Comparison of ENCODE assay signal across 9 cellular contexts in the genomic region with DNA sequence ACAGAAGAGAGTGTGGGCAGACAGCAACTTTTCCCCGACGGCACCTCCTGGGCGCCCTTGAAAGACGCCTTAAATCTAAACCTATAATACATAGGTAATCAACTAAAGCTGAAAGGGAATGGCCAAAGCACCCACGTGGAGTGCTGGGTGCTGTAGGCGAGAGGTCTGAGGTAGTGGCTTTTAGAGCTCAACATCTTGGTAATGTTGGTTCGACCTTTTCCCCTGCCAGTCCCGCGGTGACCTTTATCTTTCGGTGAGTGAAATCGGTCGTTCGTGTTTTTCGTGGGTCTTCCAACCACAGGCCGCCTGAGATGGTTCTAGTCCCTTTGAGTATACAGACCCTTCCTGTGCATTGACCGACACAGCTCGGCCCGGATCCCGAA. TPM values are rescaled to one million over a fixed set of nuclear protein-coding genes. Genes with fewer than 3 reads are reported as not detected.
DNase-seq lines count a peak whose midpoint lies in the region; ATAC-seq, FAIRE-seq and TF ChIP-seq lines count a peak whose summit lies in the region.
"Had no signal": no experiment of that assay in that cellular context is flagged by ENCODE, and none has a peak within 500 bp of the region (broad histone marks: within the 10 kb centered on the region; RNA-seq: fewer than 3 reads in every experiment).

No MANE protein-coding gene starts in this region.

- peaks cover 37% of the 10 kb centered on the region for H3K36me3 Mint-ChIP-seq in stimulated activated effector memory CD8-positive, alpha-beta T cell treated with anti-CD3 and anti-CD28 coated beads, Interleukin-12 subunit alpha, Interleukin-12 subunit beta, amount 100 ng/mL, for 72 hours

- DNase-seq in GM23248 (peak; percentile 24), SK-N-MC (ENCODE audit: low read depth, low spot score) (no peak), foreskin fibroblast (no peak), NCI-H146 treated with DMSO at 0.1 percent for 48 hours (lab: John Stamatoyannopoulos, UW; ENCODE audit: unreplicated experiment) (no peak), glomerular visceral epithelial cell (ENCODE audit: extremely low spot score) (no peak), RCC 7860 (ENCODE audit: low spot score) (no peak)
- peak in 1 of 2 donors; percentile 77 for DNase-seq in stimulated activated effector memory CD8-positive, alpha-beta T cell treated with anti-CD3 and anti-CD28 coated beads, Interleukin-12 subunit alpha, Interleukin-12 subunit beta, amount 100 ng/mL, for 72 hours (ENCODE audit: low spot score in 2 of 2)

- 7 to 8% methylated on average over 19 of the region's 19 CpGs for WGBS in GM23248 (ENCODE audit: low coverage in 1 of 2, low lambda C conversion rate in 2 of 2, missing lambda C conversion rate in 2 of 2), 2 experiments

- peak overlapping the region; percentile 85; the same call in 1 of the 2 replicates for H3K9ac ChIP-seq in ES-I3 (ENCODE audit: low read depth, low read length)
- H3K9ac ChIP-seq in GM23248: no peak overlapping the region
- peak overlapping the region; percentile 63 for H3K9ac ChIP-seq in SK-N-MC (ENCODE audit: insufficient read length)

- H3K4me1 ChIP-seq in ES-I3 (ENCODE audit: insufficient read depth, low read length): peaks cover 5% of the 10 kb centered on the region; the same call in 1 of the 2 replicates
- H3K4me1 ChIP-seq in GM23248 (ENCODE audit: insufficient read depth): peaks cover 9% of the 10 kb centered on the region

- ATAC-seq in stimulated activated effector memory CD8-positive, alpha-beta T cell treated with anti-CD3 and anti-CD28 coated beads, Interleukin-12 subunit alpha, Interleukin-12 subunit beta, amount 100 ng/mL, for 72 hours: peak; percentile 52

- no peaks in the 10 kb centered on the region for H3K79me2 ChIP-seq in GM23248 (ENCODE audit: insufficient read depth)

- H3K27ac Mint-ChIP-seq in stimulated activated effector memory CD8-positive, alpha-beta T cell treated with anti-CD3 and anti-CD28 coated beads, Interleukin-12 subunit alpha, Interleukin-12 subunit beta, amount 100 ng/mL, for 72 hours: peak overlapping the region; percentile 97

- H3K36me3 ChIP-seq in ES-I3 (ENCODE audit: insufficient read depth, low read length): no peaks in the 10 kb centered on the region
- no peaks in the 10 kb centered on the region for H3K36me3 ChIP-seq in GM23248 (ENCODE audit: low read depth)
- H3K36me3 ChIP-seq in SK-N-MC (ENCODE audit: insufficient read depth, low read length): no peaks in the 10 kb centered on the region

- peak overlapping the region; percentile 75 for H3K4me3 Mint-ChIP-seq in stimulated activated effector memory CD8-positive, alpha-beta T cell treated with anti-CD3 and anti-CD28 coated beads, Interleukin-12 subunit alpha, Interleukin-12 subunit beta, amount 100 ng/mL, for 72 hours

- peak overlapping the region; percentile 85 for H3K4me2 ChIP-seq in GM23248 (ENCODE audit: unreplicated experiment)

- H3K4me1 Mint-ChIP-seq in stimulated activated effector memory CD8-positive, alpha-beta T cell treated with anti-CD3 and anti-CD28 coated beads, Interleukin-12 subunit alpha, Interleukin-12 subunit beta, amount 100 ng/mL, for 72 hours: peaks cover 58% of the 10 kb centered on the region

- H2AFZ ChIP-seq in GM23248: no peak overlapping the region

- no peak for FAIRE-seq in RCC 7860 (lab: Jason Lieb, UNC)

- in situ Hi-C loops in GM23248 (cut with MboI): no loop called here

- no peaks in the 10 kb centered on the region for H3K9me3 ChIP-seq in ES-I3 (ENCODE audit: control insufficient read depth, insufficient read depth, low read length)
- no peaks in the 10 kb centered on the region for H3K9me3 ChIP-seq in GM23248 (ENCODE audit: low read depth)
- no peaks in the 10 kb centered on the region for H3K9me3 ChIP-seq in SK-N-MC (ENCODE audit: low read depth, low read length)

- H4K20me1 ChIP-seq in GM23248 (ENCODE audit: insufficient read depth): no peaks in the 10 kb centered on the region

- TF ChIP-seq CTCF in foreskin fibroblast (IDR thresholded peaks at IDR 0.05; ENCODE audit: low read depth, low read length): no peak

- H3K27ac ChIP-seq in GM23248 (no peak overlapping the region), SK-N-MC (no peak overlapping the region)

- no peaks in the 10 kb centered on the region for H3K9me3 Mint-ChIP-seq in stimulated activated effector memory CD8-positive, alpha-beta T cell treated with anti-CD3 and anti-CD28 coated beads, Interleukin-12 subunit alpha, Interleukin-12 subunit beta, amount 100 ng/mL, for 72 hours

- peaks cover 7% of the 10 kb centered on the region; the same call in 1 of the 2 replicates for H3K27me3 ChIP-seq in GM23248 (replicated peaks; ENCODE audit: insufficient read depth)

- H3K9me2 ChIP-seq in GM23248 (ENCODE audit: insufficient read depth): no peaks in the 10 kb centered on the region

- H3K4me3 ChIP-seq in GM23248: peak overlapping the region; percentile 65
- peak overlapping the region; percentile 92 for H3K4me3 ChIP-seq in SK-N-MC
- H3K4me3 ChIP-seq in foreskin fibroblast (ENCODE audit: low read depth in 1 of 2, low read length in 2 of 2): peak overlapping the region; percentile 8 to 22

- H3F3A ChIP-seq in GM23248 (ENCODE audit: insufficient read depth): peaks cover 34% of the 10 kb centered on the region

RNA-seq across cellular contexts. Expression of a gene that starts 9.1 kb away (rescaled TPM):
- total RNA-seq in GM23248 (2014; rRNA removed; shearing (Covaris generic)): not detected in 2 replicates
- not detected in 2 replicates for polyA plus RNA-seq in GM23248 (2016; fragmentation: Nextera tagmentation; extraction: Ambion mirVana)
- total RNA-seq: pulmonary artery endothelial cell had no signal

RNA-seq across cellular contexts. Expression of a gene that starts 41.3 kb away (rescaled TPM):
- total RNA-seq in GM23248 (2014; rRNA removed; shearing (Covaris generic)): not detected in 2 replicates
- not detected in 2 replicates for polyA plus RNA-seq in GM23248 (2016; fragmentation: Nextera tagmentation; extraction: Ambion mirVana)
- total RNA-seq: pulmonary artery endothelial cell had no signal

RNA-seq across cellular contexts. Expression of a gene that starts 44.6 kb away (rescaled TPM):
- not detected in 2 replicates for total RNA-seq in GM23248 (2014; rRNA removed; shearing (Covaris generic))
- not detected in 2 replicates for polyA plus RNA-seq in GM23248 (2016; fragmentation: Nextera tagmentation; extraction: Ambion mirVana)
- total RNA-seq: pulmonary artery endothelial cell had no signal

RNA-seq across cellular contexts. Expression of a gene that starts 51.9 kb away (rescaled TPM):
- 21.6 and 35.9 TPM in 2 replicates for total RNA-seq in GM23248 (2014; rRNA removed; shearing (Covaris generic))
- 24.4 and 37.9 TPM in 2 replicates for polyA plus RNA-seq in GM23248 (2016; fragmentation: Nextera tagmentation; extraction: Ambion mirVana)

RNA-seq across cellular contexts. Expression of a gene that starts 56.1 kb away (rescaled TPM):
- total RNA-seq in GM23248 (2014; rRNA removed; shearing (Covaris generic)): 3.6 and 3.8 TPM in 2 replicates
- polyA plus RNA-seq in GM23248 (2016; fragmentation: Nextera tagmentation; extraction: Ambion mirVana): 11.9 and 12.2 TPM in 2 replicates

Comparison
In these comparisons a context has a peak if more than half of its experiments do, and no peak if none do; other contexts are left out.
1. H3K4me3 ChIP-seq: peak in every context shown above with its lines; median percentile 92 in SK-N-MC; 65 in GM23248; 15 in foreskin fibroblast.